13 cellular contexts compared by ENCODE assay signal in the genomic region with DNA sequence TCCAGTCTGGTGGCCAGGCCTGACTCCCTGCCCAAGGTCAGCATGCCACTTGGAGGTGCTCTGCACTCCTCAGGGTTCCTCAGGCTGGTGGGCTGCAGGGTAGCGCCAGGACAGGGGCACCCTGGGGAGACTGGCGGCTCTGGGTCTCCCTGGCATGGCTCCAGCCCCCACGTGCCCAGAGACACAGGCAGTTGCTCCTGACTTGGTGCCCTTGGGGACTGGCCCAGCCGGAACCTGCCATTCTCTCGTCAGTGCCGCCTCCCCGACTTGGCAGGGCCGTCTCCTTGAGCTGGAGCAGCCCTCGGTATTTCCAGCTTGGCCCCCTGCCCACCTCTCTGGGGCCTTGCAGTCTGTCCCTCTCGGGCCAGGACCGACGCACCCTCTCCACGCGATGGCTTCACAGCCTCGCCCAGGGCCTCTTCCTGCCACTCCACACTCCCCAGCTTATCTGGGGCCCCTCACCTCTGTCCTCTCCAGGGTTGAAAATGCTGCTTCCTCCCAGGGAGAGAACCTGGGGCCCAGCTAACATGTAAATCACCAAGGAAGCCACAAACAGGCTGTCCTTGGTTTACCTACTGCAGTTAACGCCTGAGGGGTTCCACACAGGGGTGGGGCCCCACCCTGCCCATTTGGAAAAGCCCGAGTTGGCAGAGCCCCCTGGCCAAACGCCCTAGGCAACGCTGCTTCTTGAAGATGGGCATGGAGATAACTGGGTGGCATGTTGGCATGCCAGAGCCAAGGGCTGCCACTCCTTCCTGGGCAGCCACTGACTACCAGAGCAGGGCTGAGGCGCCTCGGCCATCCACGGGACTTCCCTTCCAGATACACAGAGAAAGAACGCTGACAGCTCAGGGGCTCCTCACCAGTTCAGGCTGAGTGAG.
DNase-seq lines count a peak whose midpoint lies in the region; ATAC-seq and TF ChIP-seq lines count a peak whose summit lies in the region.
"Had no signal": no experiment of that assay in that cellular context is flagged by ENCODE, and none has a peak within 500 bp of the region (broad histone marks: within the 10 kb centered on the region; RNA-seq: fewer than 3 reads in every experiment).

No MANE protein-coding gene starts in this region.

- H3K36me3 ChIP-seq in neuronal stem cell (replicated peaks in 1 of 2; ENCODE audit: control insufficient read depth in 2 of 2, insufficient read depth in 2 of 2, low read length in 2 of 2), result no peaks in the 10 kb centered on the region

- intact Hi-C loops in activated T-helper 2 cell treated with anti-CD3 and anti-CD28 coated beads, Interferon-gamma antibody, Interleukin-2, Interleukin-4, amounts not matched to agents 10 μg/mL and 5 μg/mL and 100 μg/mL, durations not matched to agents 14 hours and 24 hours and 36 hours (cut with micrococcal nuclease), result no loop called here

- peak overlapping the region in 1 of 2 donors; percentile 23 for H3K4me3 ChIP-seq in neuronal stem cell (ENCODE audit: low read length in 2 of 2)
- H3K4me3 ChIP-seq: dorsolateral prefrontal cortex had no signal

- peak overlapping the region; percentile 35 for H2BK12ac ChIP-seq in neuronal stem cell (ENCODE audit: low read length)

- H3K79me1 ChIP-seq in neuronal stem cell (ENCODE audit: low read depth, low read length), result peaks cover 4% of the 10 kb centered on the region

- no peaks in the 10 kb centered on the region for H3K36me3 Mint-ChIP-seq in activated naive CD4-positive, alpha-beta T cell treated with anti-CD3 and anti-CD28 coated beads, Interleukin-2, amount 50 U/mL, for 72 hours
- no peaks in the 10 kb centered on the region for H3K36me3 Mint-ChIP-seq in activated T-helper 2 cell treated with anti-CD3 and anti-CD28 coated beads, Interferon-gamma antibody, Interleukin-2, Interleukin-4, amounts not matched to agents 10 μg/mL and 5 μg/mL and 100 μg/mL, durations not matched to agents 14 hours and 24 hours and 36 hours (ENCODE audit: low read depth)
- H3K36me3 Mint-ChIP-seq: natural killer cell treated with Interleukin-12 subunit alpha and Interleukin-12 subunit beta and Interleukin-15 and Interleukin-18, amount 100 ng/mL, for 72 hours had no signal

- no peak overlapping the region for H4K8ac ChIP-seq in neuronal stem cell (ENCODE audit: low read depth, low read length)

- no peak overlapping the region for H3K4me3 Mint-ChIP-seq in activated T-helper 2 cell treated with anti-CD3 and anti-CD28 coated beads, Interferon-gamma antibody, Interleukin-2, Interleukin-4, amounts not matched to agents 10 μg/mL and 5 μg/mL and 100 μg/mL, durations not matched to agents 14 hours and 24 hours and 36 hours (ENCODE audit: low read depth)
- H3K4me3 Mint-ChIP-seq: natural killer cell treated with Interleukin-12 subunit alpha and Interleukin-12 subunit beta and Interleukin-15 and Interleukin-18, amount 100 ng/mL, for 72 hours had no signal

- WGBS in neuronal stem cell (ENCODE audit: extremely low coverage in 2 of 2, insufficient read length in 2 of 2, insufficient replicate concordance in 1 of 2), 2 donors, result no CpG with 5 or more reads among the region's 23 CpGs

- H3K27ac Mint-ChIP-seq in activated naive CD4-positive, alpha-beta T cell treated with anti-CD3 and anti-CD28 coated beads, Interleukin-2, amount 50 U/mL, for 72 hours, result no peak overlapping the region
- H3K27ac Mint-ChIP-seq in activated T-helper 2 cell treated with anti-CD3 and anti-CD28 coated beads, Interferon-gamma antibody, Interleukin-2, Interleukin-4, amounts not matched to agents 10 μg/mL and 5 μg/mL and 100 μg/mL, durations not matched to agents 14 hours and 24 hours and 36 hours, result no peak overlapping the region
- H3K27ac Mint-ChIP-seq: CD14-positive monocyte; natural killer cell treated with Interleukin-12 subunit alpha and Interleukin-12 subunit beta and Interleukin-15 and Interleukin-18, amount 100 ng/mL, for 72 hours had no signal

- H2BK5ac ChIP-seq in neuronal stem cell (ENCODE audit: low read length), result peak overlapping the region; percentile 62

- H3K27me3 ChIP-seq in neuronal stem cell (ENCODE audit: control insufficient read depth in 3 of 3, insufficient read depth in 3 of 3, low read depth in 1 of 3, low read length in 3 of 3), result no peaks in the 10 kb centered on the region

- peaks cover 39% of the 10 kb centered on the region for H3K27me3 Mint-ChIP-seq in activated T-helper 2 cell treated with anti-CD3 and anti-CD28 coated beads, Interferon-gamma antibody, Interleukin-2, Interleukin-4, amounts not matched to agents 10 μg/mL and 5 μg/mL and 100 μg/mL, durations not matched to agents 14 hours and 24 hours and 36 hours (ENCODE audit: low read depth)

- peak overlapping the region; percentile 62 for H3K23ac ChIP-seq in neuronal stem cell (ENCODE audit: low read depth, low read length, poor library complexity)

- H3K9ac ChIP-seq in neuronal stem cell (ENCODE audit: low read depth, low read length, poor library complexity), result no peak overlapping the region

- H3K9me3 ChIP-seq in neuronal stem cell (replicated peaks in 1 of 2; ENCODE audit: control insufficient read depth in 2 of 2, insufficient read depth in 1 of 2, low read depth in 1 of 2, low read length in 2 of 2), result no peaks in the 10 kb centered on the region

- H3K4ac ChIP-seq in neuronal stem cell (ENCODE audit: low read length), result no peak overlapping the region

- H3K4me1 ChIP-seq in neuronal stem cell (ENCODE audit: control insufficient read depth in 2 of 2, insufficient read depth in 1 of 2, low read depth in 1 of 2, low read length in 2 of 2), result peaks cover 5 to 12% of the 10 kb centered on the region in 2 donors

- peak overlapping the region; percentile 68 for H3K18ac ChIP-seq in neuronal stem cell (ENCODE audit: low read length)

- peak overlapping the region; percentile 87 for H2AK5ac ChIP-seq in neuronal stem cell (ENCODE audit: low read depth, low read length)

- peaks cover 4% of the 10 kb centered on the region for H3K4me1 Mint-ChIP-seq in activated T-helper 2 cell treated with anti-CD3 and anti-CD28 coated beads, Interferon-gamma antibody, Interleukin-2, Interleukin-4, amounts not matched to agents 10 μg/mL and 5 μg/mL and 100 μg/mL, durations not matched to agents 14 hours and 24 hours and 36 hours (ENCODE audit: low read depth)

- no peak for TF ChIP-seq CTCF in 22Rv1 (IDR thresholded peaks at IDR 0.05)

- H4K91ac ChIP-seq in neuronal stem cell (ENCODE audit: low read depth, low read length, poor library complexity), result peak overlapping the region; percentile 56

- H3K14ac ChIP-seq in neuronal stem cell (ENCODE audit: low read length), result peak overlapping the region; percentile 25

- H2BK15ac ChIP-seq in neuronal stem cell (ENCODE audit: low read length), result peak overlapping the region; percentile 30

- DNase-seq in NCI-H2029 (lab: John Stamatoyannopoulos, UW) (peak; percentile 13), fibroblast of gingiva (ENCODE audit: low read depth) (peak; percentile 60), neuronal stem cell (ENCODE audit: low spot score) (no peak), DMS153 (lab: John Stamatoyannopoulos, UW) (no peak)
- no peak for DNase-seq in activated naive CD4-positive, alpha-beta T cell treated with anti-CD3 and anti-CD28 coated beads, Interleukin-2, amount 50 U/mL, for 72 hours (ENCODE audit: low spot score in 2 of 2)
- DNase-seq in activated T-helper 2 cell treated with anti-CD3 and anti-CD28 coated beads, Interferon-gamma antibody, Interleukin-2, Interleukin-4, amounts not matched to agents 10 μg/mL and 5 μg/mL and 100 μg/mL, durations not matched to agents 14 hours and 24 hours and 36 hours (ENCODE audit: low spot score), result no peak
- DNase-seq: NCI-H524 treated with DMSO at 0.1 percent for 48 hours; stimulated activated CD8-positive, alpha-beta memory T cell treated with anti-CD3 and anti-CD28 coated beads, Interleukin-4, amount 100 ng/mL, for 48 hours had no signal

- H3K9me3 Mint-ChIP-seq in activated naive CD4-positive, alpha-beta T cell treated with anti-CD3 and anti-CD28 coated beads, Interleukin-2, amount 50 U/mL, for 72 hours, result no peaks in the 10 kb centered on the region
- H3K9me3 Mint-ChIP-seq in activated T-helper 2 cell treated with anti-CD3 and anti-CD28 coated beads, Interferon-gamma antibody, Interleukin-2, Interleukin-4, amounts not matched to agents 10 μg/mL and 5 μg/mL and 100 μg/mL, durations not matched to agents 14 hours and 24 hours and 36 hours, result no peaks in the 10 kb centered on the region
- H3K9me3 Mint-ChIP-seq: natural killer cell treated with Interleukin-12 subunit alpha and Interleukin-12 subunit beta and Interleukin-15 and Interleukin-18, amount 100 ng/mL, for 72 hours had no signal

- ATAC-seq in activated naive CD4-positive, alpha-beta T cell treated with anti-CD3 and anti-CD28 coated beads, Interleukin-2, amount 50 U/mL, for 72 hours, result no peak
- ATAC-seq in GM18868 (IDR thresholded peaks at IDR 0.05; ENCODE audit: unreplicated experiment), result no peak

- no peak overlapping the region for H2AFZ ChIP-seq in neuronal stem cell (ENCODE audit: low read length)

- no peak overlapping the region for H2BK120ac ChIP-seq in neuronal stem cell (ENCODE audit: low read depth, low read length)

- H3K27ac ChIP-seq in 22Rv1 (peak overlapping the region; percentile 85), neuronal stem cell (replicated peaks; ENCODE audit: low read length) (no peak overlapping the region)

- no peak overlapping the region for H3K4me2 ChIP-seq in neuronal stem cell (ENCODE audit: insufficient read depth, low read length, poor library complexity, severe bottlenecking)

Comparison
In these comparisons a context has a peak if more than half of its experiments do, and no peak if none do; other contexts are left out.
1. DNase-seq: peak in NCI-H2029 (single experiment) and fibroblast of gingiva (single experiment); none in neuronal stem cell (single experiment), activated naive CD4-positive, alpha-beta T cell treated with anti-CD3 and anti-CD28 coated beads, Interleukin-2, amount 50 U/mL, for 72 hours (0 of 2), DMS153 (single experiment) and activated T-helper 2 cell treated with anti-CD3 and anti-CD28 coated beads, Interferon-gamma antibody, Interleukin-2, Interleukin-4, amounts not matched to agents 10 μg/mL and 5 μg/mL and 100 μg/mL, durations not matched to agents 14 hours and 24 hours and 36 hours (single experiment).